In genomic region chr3:5010706-5011554, GRCh38 we compare ENCODE assay signal across 15 cellular contexts. TPM values are rescaled to one million over a fixed set of nuclear protein-coding genes. Genes with fewer than 3 reads are reported as not detected.
DNase-seq lines count a peak whose midpoint lies in the region; ATAC-seq, FAIRE-seq and TF ChIP-seq lines count a peak whose summit lies in the region.
"Had no signal": no experiment of that assay in that cellular context is flagged by ENCODE, and none has a peak within 500 bp of the region (broad histone marks: within the 10 kb centered on the region; RNA-seq: fewer than 3 reads in every experiment).

No MANE protein-coding gene starts in this region.

- no peak for TF ChIP-seq POLR2A in NB4 (IDR thresholded peaks at IDR 0.05; ENCODE audit: extremely low read depth, insufficient read length)

- H3K36me3 Mint-ChIP-seq in activated CD8-positive, alpha-beta memory T cell treated with anti-CD3 and anti-CD28 coated beads, Interleukin-2, amount 10 ng/mL, durations not matched to agents 7 days and 5 days = peaks cover 6% of the 10 kb centered on the region

- peak; percentile 72 for DNase-seq in activated CD8-positive, alpha-beta memory T cell treated with anti-CD3 and anti-CD28 coated beads, Interleukin-2, amount 10 ng/mL, durations not matched to agents 7 days and 5 days
- DNase-seq in activated CD8-positive, alpha-beta memory T cell treated with anti-CD3 and anti-CD28 coated beads, Interleukin-2, amount 50 U/mL, for 48 hours = no peak
- DNase-seq in NB4 (ENCODE audit: low read depth) = peak; percentile 40
- DNase-seq in dermis blood vessel endothelial cell = peak; percentile 50
- DNase-seq in RCC 7860 (ENCODE audit: low spot score) = no peak
- DNase-seq in DMS114 treated with DMSO at 0.1 percent for 48 hours (lab: John Stamatoyannopoulos, UW; ENCODE audit: unreplicated experiment) = no peak
- DNase-seq: ACHN; activated CD4-positive, alpha-beta T cell treated with anti-CD3 and anti-CD28 coated beads for 36 hours; anterior cingulate cortex; erythroblast; kidney; occipital lobe; SHP77 had no signal

- peak overlapping the region; percentile 43 for H3K4me3 Mint-ChIP-seq in activated CD8-positive, alpha-beta memory T cell treated with anti-CD3 and anti-CD28 coated beads, Interleukin-2, amount 10 ng/mL, durations not matched to agents 7 days and 5 days
- H3K4me3 Mint-ChIP-seq: activated CD4-positive, alpha-beta T cell treated with anti-CD3 and anti-CD28 coated beads for 36 hours had no signal

- H3K4me3 ChIP-seq in NB4 (ENCODE audit: low read depth, low read length) (no peak overlapping the region), skin epidermis (no peak overlapping the region)

- no peaks in the 10 kb centered on the region for H3K9me3 Mint-ChIP-seq in activated CD8-positive, alpha-beta memory T cell treated with anti-CD3 and anti-CD28 coated beads, Interleukin-2, amount 10 ng/mL, durations not matched to agents 7 days and 5 days (ENCODE audit: low read depth)

- FAIRE-seq in RCC 7860 (lab: Jason Lieb, UNC) = no peak
- FAIRE-seq: kidney had no signal

- H3K4me1 Mint-ChIP-seq in activated CD8-positive, alpha-beta memory T cell treated with anti-CD3 and anti-CD28 coated beads, Interleukin-2, amount 10 ng/mL, durations not matched to agents 7 days and 5 days = peaks cover 92% of the 10 kb centered on the region

- H3K27ac Mint-ChIP-seq in activated CD8-positive, alpha-beta memory T cell treated with anti-CD3 and anti-CD28 coated beads, Interleukin-2, amount 10 ng/mL, durations not matched to agents 7 days and 5 days = peak overlapping the region; percentile 96
- H3K27ac Mint-ChIP-seq: activated CD4-positive, alpha-beta T cell treated with anti-CD3 and anti-CD28 coated beads for 36 hours had no signal

- CTCF ChIA-PET in activated CD8-positive, alpha-beta memory T cell treated with anti-CD3 and anti-CD28 coated beads, Interleukin-2, amount 10 ng/mL, durations not matched to agents 7 days and 5 days (lab: Charles Lee) = interaction anchor here (0.7 to 5.6 kb wide), 9 partner anchors 9 to 34 kb away, joined by 3 to 41 read pairs (median 10); partner anchors contain the start of gene BHLHE40

- no peaks in the 10 kb centered on the region for H3K27me3 Mint-ChIP-seq in activated CD8-positive, alpha-beta memory T cell treated with anti-CD3 and anti-CD28 coated beads, Interleukin-2, amount 10 ng/mL, durations not matched to agents 7 days and 5 days

- peak overlapping the region in 16 of 21 experiments; percentile 7 to 79 (median 60) for H3K27ac ChIP-seq in skin epidermis

- peak; percentile 11 for ATAC-seq in activated CD8-positive, alpha-beta memory T cell treated with anti-CD3 and anti-CD28 coated beads, Interleukin-2, amount 10 ng/mL, durations not matched to agents 7 days and 5 days
- no peak for ATAC-seq in HG03571 (IDR thresholded peaks at IDR 0.05; ENCODE audit: unreplicated experiment)
- ATAC-seq: activated CD4-positive, alpha-beta T cell treated with anti-CD3 and anti-CD28 coated beads for 36 hours had no signal

- no peak for TF ChIP-seq CTCF in NB4 (IDR thresholded peaks at IDR 0.05; ENCODE audit: low read depth, low read length)

RNA-seq across cellular contexts. Expression of gene BHLHE40, which starts 31.7 kb away (rescaled TPM):
- total RNA-seq in activated CD8-positive, alpha-beta memory T cell treated with anti-CD3 and anti-CD28 coated beads, Interleukin-2, amount 10 ng/mL, durations not matched to agents 7 days and 5 days = 100 to 1,000 TPM; 281 to 491 TPM
- total RNA-seq in dermis blood vessel endothelial cell = 7.5 and 16.0 TPM in 2 replicates

Comparison
In these comparisons a context has a peak if more than half of its experiments do, and no peak if none do; other contexts are left out.
1. DNase-seq: peak in activated CD8-positive, alpha-beta memory T cell treated with anti-CD3 and anti-CD28 coated beads, Interleukin-2, amount 10 ng/mL, durations not matched to agents 7 days and 5 days (single experiment), NB4 (single experiment) and dermis blood vessel endothelial cell (single experiment); none in activated CD8-positive, alpha-beta memory T cell treated with anti-CD3 and anti-CD28 coated beads, Interleukin-2, amount 50 U/mL, for 48 hours (single experiment), RCC 7860 (single experiment) and DMS114 treated with DMSO at 0.1 percent for 48 hours (single experiment).
2. RNA of gene BHLHE40, which starts 31.7 kb away (total RNA-seq): 281 to 491 TPM in activated CD8-positive, alpha-beta memory T cell treated with anti-CD3 and anti-CD28 coated beads, Interleukin-2, amount 10 ng/mL, durations not matched to agents 7 days and 5 days; 7.5 to 16.0 TPM in dermis blood vessel endothelial cell; every median in the first group is over 10 times any median in the second.